In the genomic region with DNA sequence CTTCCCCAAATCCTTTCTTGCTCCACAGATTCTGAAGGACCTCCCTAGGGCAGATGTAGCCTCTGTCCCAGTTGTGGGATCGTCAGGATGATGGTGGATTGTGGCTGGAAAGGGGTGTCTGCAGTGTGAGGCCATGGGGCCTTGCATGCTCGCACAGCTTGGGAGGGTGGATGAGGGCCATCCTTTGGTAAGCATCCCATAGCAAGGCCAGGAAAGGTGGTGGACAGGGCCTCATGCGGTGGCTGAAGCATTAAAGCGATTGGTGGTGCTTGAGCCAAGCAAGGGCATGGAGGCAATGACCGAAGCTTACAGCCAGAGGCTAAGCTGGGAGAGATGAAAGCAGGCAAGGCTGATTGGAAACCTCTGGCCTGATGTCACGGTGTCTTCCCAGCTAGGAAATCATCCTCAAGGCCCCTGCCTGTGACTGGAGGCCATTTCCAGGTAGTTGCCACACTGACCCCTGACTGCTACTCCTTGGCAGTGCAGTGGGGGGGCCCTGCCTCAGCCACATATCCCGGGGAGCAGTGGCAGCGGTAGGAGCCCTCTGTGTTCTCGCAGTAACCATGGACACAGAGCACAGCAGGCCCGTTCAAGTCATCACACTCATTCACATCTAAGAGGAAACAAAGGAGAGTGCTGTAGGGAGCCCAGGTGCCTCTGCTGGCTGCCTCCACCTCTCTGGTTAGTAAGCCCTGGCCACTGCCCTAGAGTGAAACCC, we compare ENCODE assay signal across 14 cellular contexts. TPM values are rescaled to one million over a fixed set of nuclear protein-coding genes. Genes with fewer than 3 reads are reported as not detected.
DNase-seq lines count a peak whose midpoint lies in the region; ATAC-seq and TF ChIP-seq lines count a peak whose summit lies in the region.
"Had no signal": no experiment of that assay in that cellular context is flagged by ENCODE, and none has a peak within 500 bp of the region (broad histone marks: within the 10 kb centered on the region; RNA-seq: fewer than 3 reads in every experiment).

No MANE protein-coding gene starts in this region.

- H3K27ac ChIP-seq in PC-3 (ENCODE audit: low read length) (no peak overlapping the region), vagina (peak overlapping the region; percentile 8)
- H3K27ac ChIP-seq: SK-N-MC had no signal

- intact Hi-C loops in Right ventricle myocardium superior (cut with DNase I) (loop anchor here (10.0 kb wide), 1 partner anchor 104 kb away; no protein-coding TSS in a partner anchor), left ventricle myocardium superior (cut with micrococcal nuclease) (no loop called here), PC-3 (cut with micrococcal nuclease) (loop anchor here (1.0 to 5.0 kb wide), 3 partner anchors 109 to 304 kb away; partner anchors contain the start of genes AREL1 and FCF1), vagina (cut with DNase I) (loop anchor here (2.0 kb wide), 1 partner anchor 112 kb away; the partner anchor contains the start of gene LTBP2)

- H3K36me3 ChIP-seq in PC-3 (ENCODE audit: low read depth, low read length) (no peaks in the 10 kb centered on the region), iPS-15b (ENCODE audit: control insufficient read depth, insufficient read depth, low read length) (peaks cover 5% of the 10 kb centered on the region), vagina (no peaks in the 10 kb centered on the region)

- peaks cover 5% of the 10 kb centered on the region for H3K79me2 ChIP-seq in PC-3 (ENCODE audit: low read length)

- peak; percentile 32 for DNase-seq in Right ventricle myocardium superior
- no peak for DNase-seq in left ventricle myocardium superior
- DNase-seq in PC-3: no peak
- peak in 1 of 2 donors; percentile 37 for DNase-seq in vagina (ENCODE audit: extremely low spot score in 2 of 2)
- no peak for DNase-seq in retina
- DNase-seq: activated CD4-positive, alpha-beta memory T cell treated with anti-CD3 and anti-CD28 coated beads for 36 hours; GDM1; MM.1S had no signal

- H3K9ac ChIP-seq in PC-3 (ENCODE audit: low read length) (no peak overlapping the region), iPS-15b (ENCODE audit: low read depth, low read length) (no peak overlapping the region)

- H3K9me2 ChIP-seq in PC-3 (replicated peaks; ENCODE audit: low read length): no peaks in the 10 kb centered on the region

- no peaks in the 10 kb centered on the region for H3K9me3 ChIP-seq in PC-3 (ENCODE audit: low read length)
- H3K9me3 ChIP-seq in iPS-15b (ENCODE audit: control insufficient read depth, insufficient read depth, low read length): no peaks in the 10 kb centered on the region
- H3K9me3 ChIP-seq in vagina: no peaks in the 10 kb centered on the region
- H3K9me3 ChIP-seq: tibial nerve had no signal

- CTCF ChIA-PET in PC-3 (lab: Charles Lee): interaction anchor here (0.5 kb wide), 1 partner anchor 71 kb away, joined by 3 read pairs; no protein-coding TSS in a partner anchor

- H3K4me1 ChIP-seq in PC-3 (ENCODE audit: insufficient read depth, low read length) (peaks cover 5% of the 10 kb centered on the region), iPS-15b (ENCODE audit: control insufficient read depth, insufficient read depth, low read length) (peaks cover 12% of the 10 kb centered on the region), vagina (peaks cover 7% of the 10 kb centered on the region)

- no peaks in the 10 kb centered on the region for H3F3A ChIP-seq in PC-3 (ENCODE audit: low read length, unreplicated experiment)

- ATAC-seq in Right ventricle myocardium superior (ENCODE audit: poor library complexity) (no peak), left ventricle myocardium superior (no peak), PC-3 (peak; percentile 37), GM18519 (IDR thresholded peaks at IDR 0.05; ENCODE audit: low FRiP score, unreplicated experiment) (no peak), GM21529 (IDR thresholded peaks at IDR 0.05; ENCODE audit: unreplicated experiment) (no peak)

- no peaks in the 10 kb centered on the region for H4K20me1 ChIP-seq in PC-3 (ENCODE audit: low read length)

- H3K27me3 ChIP-seq in PC-3 (ENCODE audit: low read length): no peaks in the 10 kb centered on the region
- H3K27me3 ChIP-seq in iPS-15b (ENCODE audit: control insufficient read depth, insufficient read depth, low read length): no peaks in the 10 kb centered on the region
- H3K27me3 ChIP-seq in vagina: no peaks in the 10 kb centered on the region
- H3K27me3 ChIP-seq: tibial nerve had no signal

- no peak for TF ChIP-seq CTCF in PC-3 (conservative IDR thresholded peaks at IDR 0.05; ENCODE audit: low read depth, low read length)
- TF ChIP-seq CTCF in vagina (IDR thresholded peaks at IDR 0.05): no peak

- H3K4me3 ChIP-seq in PC-3 (ENCODE audit: low read length): no peak overlapping the region
- peak overlapping the region; percentile 3 for H3K4me3 ChIP-seq in iPS-15b (ENCODE audit: low read depth, low read length)
- H3K4me3 ChIP-seq in vagina: no peak overlapping the region
- H3K4me3 ChIP-seq: lung, SK-N-MC had no signal

- no peak overlapping the region for H3K4me2 ChIP-seq in PC-3 (ENCODE audit: low read length)

- TF ChIP-seq POLR2A in vagina (IDR thresholded peaks at IDR 0.05): no peak

- BruUV-seq in PC-3 (replicated peaks; lab: Mats Ljungman, UMichigan): TSS peak; percentile 31

- no peak overlapping the region for H2AFZ ChIP-seq in PC-3 (ENCODE audit: low read length)

- POLR2A ChIA-PET in PC-3 (lab: Charles Lee; ENCODE audit: unreplicated experiment): no interaction called here

RNA-seq across cellular contexts. Expression of gene ISCA2, which starts 7.0 kb away (rescaled TPM):
- total RNA-seq in Right ventricle myocardium superior (38.3 TPM), left ventricle myocardium superior (37.5 TPM), PC-3 (2014; rRNA removed) (30.1 and 32.3 TPM in 2 replicates), vagina (26.0 TPM)

RNA-seq across cellular contexts. Expression of gene NPC2, which starts 7.5 kb away (rescaled TPM):
- total RNA-seq in Right ventricle myocardium superior (75.8 TPM), left ventricle myocardium superior (105 TPM), PC-3 (2014; rRNA removed) (138 and 195 TPM in 2 replicates), vagina (165 TPM)
